Comparison of ENCODE assay signal across 1 cellular context in genomic region chr6:131784561-131784960, GRCh38.
TF ChIP-seq lines count a peak whose summit lies in the region.

No MANE protein-coding gene starts in this region.

TF ChIP-seq in HepG2, 621 proteins besides CTCF, POLR2A, EP300 and RAD21:
- TF ChIP-seq ZBTB40 (IDR thresholded peaks at IDR 0.05), result no peak
- TF ChIP-seq ZBTB40 (CRISPR knock-in tag; IDR thresholded peaks at IDR 0.05), result no peak
- no peak for TF ChIP-seq ZNF646 (CRISPR knock-in tag; IDR thresholded peaks at IDR 0.05)
- TF ChIP-seq BRD4 (CRISPR knock-in tag; IDR thresholded peaks at IDR 0.05), result no peak
- no peak for TF ChIP-seq AKNA (CRISPR knock-in tag; IDR thresholded peaks at IDR 0.05; ENCODE audit: borderline replicate concordance)
- no peak for TF ChIP-seq BCL6 (CRISPR knock-in tag; IDR thresholded peaks at IDR 0.05)
- TF ChIP-seq IKZF5 (CRISPR knock-in tag; IDR thresholded peaks at IDR 0.05), result no peak
- no peak for TF ChIP-seq CBX2 (IDR thresholded peaks at IDR 0.05; ENCODE audit: low read depth, low read length)
- TF ChIP-seq CBX2 (CRISPR knock-in tag; IDR thresholded peaks at IDR 0.05; ENCODE audit: low read depth), result no peak
- TF ChIP-seq ZBTB43 (CRISPR knock-in tag; conservative IDR thresholded peaks at IDR 0.05), result no peak
- TF ChIP-seq ARNT (IDR thresholded peaks at IDR 0.05), result no peak
- TF ChIP-seq MEIS1 (CRISPR knock-in tag; IDR thresholded peaks at IDR 0.05; ENCODE audit: borderline replicate concordance), result no peak
- TF ChIP-seq TIGD3 (CRISPR knock-in tag; IDR thresholded peaks at IDR 0.05; ENCODE audit: borderline replicate concordance), result no peak
